8 cellular contexts compared by ENCODE assay signal in the genomic region with DNA sequence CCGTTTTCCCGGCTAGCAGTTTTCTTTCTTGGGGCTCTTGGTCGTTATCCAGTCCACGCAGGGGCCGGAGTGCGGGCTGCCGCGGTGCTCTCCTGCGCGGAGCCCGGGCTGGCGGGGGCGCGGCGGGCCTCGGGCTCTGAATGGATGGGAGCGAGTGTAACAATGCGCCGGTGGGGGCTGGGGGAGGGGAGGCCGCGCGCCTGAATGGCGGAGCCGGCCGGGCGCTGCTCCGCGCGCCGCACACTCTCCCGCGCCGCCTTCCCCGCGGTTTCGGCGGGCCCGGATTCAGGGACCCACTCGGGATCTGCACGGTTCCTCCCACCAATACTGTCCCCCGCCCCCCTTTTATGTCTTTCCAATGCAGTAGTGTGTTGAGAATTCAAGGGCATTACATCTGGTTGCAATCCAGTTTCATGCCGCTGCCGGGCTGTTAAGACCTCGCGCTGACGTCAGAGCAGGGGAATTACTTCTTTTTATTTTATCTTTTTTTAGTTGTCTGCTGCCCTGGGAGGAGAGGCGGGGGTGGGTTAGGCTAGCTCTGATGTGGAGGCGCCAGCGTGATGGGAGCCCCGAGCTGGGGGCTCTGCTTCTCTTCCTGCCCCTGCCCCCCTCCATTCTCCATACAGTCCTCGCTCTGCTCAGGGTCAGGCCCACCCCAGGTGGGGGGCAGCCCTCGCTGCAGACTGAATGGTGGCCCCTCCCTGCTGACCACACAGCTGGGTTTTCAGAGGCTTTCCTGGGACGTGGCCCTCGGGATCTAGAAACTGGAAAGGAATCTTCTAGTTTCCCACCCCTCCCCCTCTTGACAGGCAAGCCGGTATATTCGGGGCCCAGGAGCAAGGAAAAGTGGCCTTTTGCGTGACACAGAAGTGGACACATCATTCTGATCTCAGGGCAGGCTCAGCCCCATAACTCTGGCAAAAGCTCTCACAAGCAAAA. TPM values are rescaled to one million over a fixed set of nuclear protein-coding genes. Genes with fewer than 3 reads are reported as not detected.
DNase-seq lines count a peak whose midpoint lies in the region; ATAC-seq and TF ChIP-seq lines count a peak whose summit lies in the region.

No MANE protein-coding gene starts in this region.

- H2AFZ ChIP-seq in HCT116 (ENCODE audit: low read depth, low read length, poor library complexity, severe bottlenecking), result no peak overlapping the region

- H3K36me3 ChIP-seq in HCT116 (ENCODE audit: control insufficient read depth in 1 of 2, insufficient read depth in 2 of 2, low read length in 2 of 2), result no peaks in the 10 kb centered on the region
- H3K36me3 ChIP-seq in endocrine pancreas (ENCODE audit: control insufficient read depth, insufficient read depth, low read length), result no peaks in the 10 kb centered on the region

- peaks cover 8% of the 10 kb centered on the region for H3K36me3 Mint-ChIP-seq in activated CD8-positive, alpha-beta T cell treated with anti-CD3 and anti-CD28 coated beads, Interleukin-2, amount 10 ng/mL, durations not matched to agents 7 days and 5 days (ENCODE audit: low read depth)
- H3K36me3 Mint-ChIP-seq in mesothelial cell of epicardium, result no peaks in the 10 kb centered on the region

- POLR2A ChIA-PET in HCT116 (lab: Charles Lee), result interaction anchor here (0.6 to 1.8 kb wide), 3 partner anchors 11 to 155 kb away, joined by 3 to 5 read pairs (median 4); a partner anchor contains a TSS
- POLR2A ChIA-PET in activated CD8-positive, alpha-beta T cell treated with anti-CD3 and anti-CD28 coated beads, Interleukin-2, amount 10 ng/mL, durations not matched to agents 7 days and 5 days (lab: Charles Lee), result interaction anchor here (0.5 to 2.8 kb wide), 10 partner anchors 10 to 232 kb away, joined by 3 to 38 read pairs (median 4); a partner anchor contains a TSS

- CTCF ChIA-PET in HCT116 (lab: Charles Lee), result interaction anchor here (1.1 to 1.7 kb wide), 3 partner anchors 10 to 156 kb away, joined by 3 to 9 read pairs (median 4); a partner anchor contains a TSS
- CTCF ChIA-PET in activated CD8-positive, alpha-beta T cell treated with anti-CD3 and anti-CD28 coated beads, Interleukin-2, amount 10 ng/mL, durations not matched to agents 7 days and 5 days (lab: Charles Lee), result interaction anchor here (0.6 to 2.1 kb wide), 15 partner anchors 8 to 351 kb away, joined by 3 to 21 read pairs (median 4); no protein-coding TSS in a partner anchor

- H3K9ac ChIP-seq in HCT116 (ENCODE audit: low read length) (peak overlapping the region; percentile 94), endocrine pancreas (ENCODE audit: control insufficient read depth, insufficient read depth, low read length) (peak overlapping the region; percentile 90)

- H3K9me3 ChIP-seq in HCT116 (ENCODE audit: control insufficient read depth in 1 of 2, insufficient read depth in 1 of 2, low read depth in 1 of 2, low read length in 2 of 2) (no peaks in the 10 kb centered on the region), endocrine pancreas (ENCODE audit: control insufficient read depth, low read length) (no peaks in the 10 kb centered on the region)

- in situ Hi-C loops in G401 (cut with HindIII; ENCODE audit: low sequenced_read_pairs), result no loop called here

- H3K27ac Mint-ChIP-seq in activated CD8-positive, alpha-beta T cell treated with anti-CD3 and anti-CD28 coated beads, Interleukin-2, amount 10 ng/mL, durations not matched to agents 7 days and 5 days, result peak overlapping the region; percentile 87
- peak overlapping the region; percentile 98 for H3K27ac Mint-ChIP-seq in mesothelial cell of epicardium

- peaks cover 6% of the 10 kb centered on the region; the same call in 1 of the 2 replicates for H4K20me1 ChIP-seq in HCT116 (ENCODE audit: insufficient read depth)

- H3K9me3 Mint-ChIP-seq in activated CD8-positive, alpha-beta T cell treated with anti-CD3 and anti-CD28 coated beads, Interleukin-2, amount 10 ng/mL, durations not matched to agents 7 days and 5 days (ENCODE audit: insufficient read depth), result no peaks in the 10 kb centered on the region
- H3K9me3 Mint-ChIP-seq in mesothelial cell of epicardium, result no peaks in the 10 kb centered on the region

- H3K4me2 ChIP-seq in HCT116 (ENCODE audit: low read length), result peak overlapping the region; percentile 85

- H3K9me2 ChIP-seq in HCT116 (ENCODE audit: insufficient read depth), result no peaks in the 10 kb centered on the region

- DNase-seq in G401 (ENCODE audit: low spot score) (peak; percentile 61), HCT116 (ENCODE audit: low read depth, low spot score) (no peak), NCI-H2227 treated with DMSO at 0.1 percent for 48 hours (lab: John Stamatoyannopoulos, UW) (peak; percentile 60), mesothelial cell of epicardium (ENCODE audit: low spot score in 2 of 2, unreplicated experiment in 2 of 2) (peak; percentile 69 to 78), HPDE6-E6E7 (ENCODE audit: extremely low spot score) (no peak)
- peak; percentile 71 for DNase-seq in activated CD8-positive, alpha-beta T cell treated with anti-CD3 and anti-CD28 coated beads, Interleukin-2, amount 10 ng/mL, durations not matched to agents 7 days and 5 days
- peak; percentile 57 for DNase-seq in stimulated activated CD8-positive, alpha-beta memory T cell treated with anti-CD3 and anti-CD28 coated beads, Interleukin-4, amount 100 ng/mL, for 24 hours (ENCODE audit: low read depth)

- intact Hi-C loops in HCT116 (cut with micrococcal nuclease), result loop anchor here (1.0 to 10.0 kb wide), 4 partner anchors 102 to 352 kb away; a partner anchor contains a TSS

- TSS peak; percentile 60 for BruUV-seq in HCT116 (replicated peaks; lab: Mats Ljungman, UMichigan)

- H3K4me1 ChIP-seq in HCT116 (ENCODE audit: control insufficient read depth in 1 of 2, insufficient read depth in 2 of 2, low read length in 2 of 2) (peaks cover 49 to 58% of the 10 kb centered on the region in 2 experiments), endocrine pancreas (ENCODE audit: control insufficient read depth, insufficient read depth, low read length) (peaks cover 10% of the 10 kb centered on the region)

- no peak for TF ChIP-seq CTCF in HCT116 (IDR thresholded peaks at IDR 0.05 in 2 of 3, conservative IDR thresholded peaks at IDR 0.05 in 1 of 3; ENCODE audit: borderline replicate concordance in 1 of 3, insufficient read depth in 1 of 3, low read depth in 2 of 3, low read length in 2 of 3)
- no peak for TF ChIP-seq CTCF in mesothelial cell of epicardium (IDR thresholded peaks at IDR 0.05; ENCODE audit: unreplicated experiment)

- H3K4me1 Mint-ChIP-seq in activated CD8-positive, alpha-beta T cell treated with anti-CD3 and anti-CD28 coated beads, Interleukin-2, amount 10 ng/mL, durations not matched to agents 7 days and 5 days (ENCODE audit: low read depth), result peaks cover 46% of the 10 kb centered on the region
- peaks cover 45% of the 10 kb centered on the region for H3K4me1 Mint-ChIP-seq in mesothelial cell of epicardium

- H3K4me3 ChIP-seq in HCT116 (replicated peaks in 1 of 2; ENCODE audit: low read depth in 1 of 2, low read length in 2 of 2) (peak overlapping the region; percentile 75 to 86), endocrine pancreas (ENCODE audit: control insufficient read depth, insufficient read depth, low read length) (no peak overlapping the region)

- TF ChIP-seq RAD21 in HCT116 (IDR thresholded peaks at IDR 0.05; ENCODE audit: low read depth), result no peak; the same call in 1 of the 2 replicates

- RAD21 ChIA-PET in HCT116 (lab: Charles Lee; ENCODE audit: low non-redundant PET in 1 of 2, low total read pairs in 2 of 2, uncharacterized antibody in 2 of 2, unreplicated experiment in 2 of 2), result no interaction called here

- H3K27ac ChIP-seq in HCT116 (ENCODE audit: low read depth, low read length), result peak overlapping the region; percentile 97

- H3K27me3 Mint-ChIP-seq in activated CD8-positive, alpha-beta T cell treated with anti-CD3 and anti-CD28 coated beads, Interleukin-2, amount 10 ng/mL, durations not matched to agents 7 days and 5 days (ENCODE audit: low read depth), result peaks cover 8% of the 10 kb centered on the region
- H3K27me3 Mint-ChIP-seq in mesothelial cell of epicardium (ENCODE audit: low read depth), result no peaks in the 10 kb centered on the region

- H3K4me3 Mint-ChIP-seq in activated CD8-positive, alpha-beta T cell treated with anti-CD3 and anti-CD28 coated beads, Interleukin-2, amount 10 ng/mL, durations not matched to agents 7 days and 5 days, result peak overlapping the region; percentile 87
- peak overlapping the region; percentile 85 for H3K4me3 Mint-ChIP-seq in mesothelial cell of epicardium

- ATAC-seq in HCT116, result peak; percentile 62
- peak; percentile 62 for ATAC-seq in activated CD8-positive, alpha-beta T cell treated with anti-CD3 and anti-CD28 coated beads, Interleukin-2, amount 10 ng/mL, durations not matched to agents 7 days and 5 days

- H3K79me2 ChIP-seq in HCT116 (ENCODE audit: insufficient read depth, low read length), result peaks cover 64% of the 10 kb centered on the region

- no peak for TF ChIP-seq POLR2A in HCT116 (IDR thresholded peaks at IDR 0.05; ENCODE audit: borderline replicate concordance, extremely low read depth, insufficient read depth, insufficient read length)

- H3K27me3 ChIP-seq in HCT116 (ENCODE audit: insufficient read depth, low read length) (no peaks in the 10 kb centered on the region), endocrine pancreas (ENCODE audit: control insufficient read depth, insufficient read depth, low read length) (no peaks in the 10 kb centered on the region)

TF ChIP-seq in HCT116, 20 proteins besides CTCF, POLR2A, EP300 and RAD21:
- TF ChIP-seq POLR2AphosphoS5 (IDR thresholded peaks at IDR 0.05; ENCODE audit: low read depth, low read length) (peak; percentile 53), ZNF274 (IDR thresholded peaks at IDR 0.05; ENCODE audit: low read depth, low read length) (no peak), YY1 (IDR thresholded peaks at IDR 0.05; ENCODE audit: extremely low read depth, insufficient replicate concordance, low read depth, low read length) (peak; percentile 36), ZFX (IDR thresholded peaks at IDR 0.05) (peak; percentile 6), SRF (IDR thresholded peaks at IDR 0.05; ENCODE audit: low read depth) (no peak), TCF7L2 (IDR thresholded peaks at IDR 0.05; ENCODE audit: borderline replicate concordance, extremely low read depth, insufficient read depth, insufficient read length) (no peak), SIN3A (IDR thresholded peaks at IDR 0.05; ENCODE audit: low read depth) (peak; percentile 18; the same call in 1 of the 2 replicates)
- TF ChIP-seq, protein P1, sequence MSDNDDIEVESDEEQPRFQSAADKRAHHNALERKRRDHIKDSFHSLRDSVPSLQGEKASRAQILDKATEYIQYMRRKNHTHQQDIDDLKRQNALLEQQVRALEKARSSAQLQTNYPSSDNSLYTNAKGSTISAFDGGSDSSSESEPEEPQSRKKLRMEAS (IDR thresholded peaks at IDR 0.05), result peak; percentile 45; the same call in 1 of the 2 replicates

RNA-seq across cellular contexts. Expression of a gene that starts 1.7 kb away (rescaled TPM):
- total RNA-seq in G401 (2014; rRNA removed; shearing (Covaris generic)), result 12.0 and 13.8 TPM in 2 replicates
- total RNA-seq in HCT116 (2021; ENCODE audit: unreplicated experiment), result 38.5 TPM
- 21.0 and 25.2 TPM in 2 replicates for polyA plus RNA-seq in HCT116 (2012)
- 10 to 100 TPM; 24.4 to 24.6 TPM for total RNA-seq in activated CD8-positive, alpha-beta T cell treated with anti-CD3 and anti-CD28 coated beads, Interleukin-2, amount 10 ng/mL, durations not matched to agents 7 days and 5 days
- total RNA-seq in mesothelial cell of epicardium, result 127 to 137 TPM (median 129 TPM) in 3 replicates

Comparison
In these comparisons a context has a peak if more than half of its experiments do, and no peak if none do; other contexts are left out.
1. DNase-seq: peak in G401 (single experiment), NCI-H2227 treated with DMSO at 0.1 percent for 48 hours (single experiment), activated CD8-positive, alpha-beta T cell treated with anti-CD3 and anti-CD28 coated beads, Interleukin-2, amount 10 ng/mL, durations not matched to agents 7 days and 5 days (single experiment), mesothelial cell of epicardium (2 of 2) and stimulated activated CD8-positive, alpha-beta memory T cell treated with anti-CD3 and anti-CD28 coated beads, Interleukin-4, amount 100 ng/mL, for 24 hours (single experiment); none in HCT116 (single experiment) and HPDE6-E6E7 (single experiment).